Comparison of ENCODE assay signal across 10 cellular contexts in genomic region chr3:110343945-110344344, GRCh38.
DNase-seq lines count a peak whose midpoint lies in the region; ATAC-seq and TF ChIP-seq lines count a peak whose summit lies in the region.
"Had no signal": no experiment of that assay in that cellular context is flagged by ENCODE, and none has a peak within 500 bp of the region (broad histone marks: within the 10 kb centered on the region; RNA-seq: fewer than 3 reads in every experiment).

No MANE protein-coding gene starts in this region.

- intact Hi-C loops in left colon (cut with DNase I, micrococcal nuclease), result no loop called here

- H3K4me3 Mint-ChIP-seq in T-cell, result no peak overlapping the region
- no peak overlapping the region for H3K4me3 Mint-ChIP-seq in GM23338

- H3K9me2 ChIP-seq in GM23338 (ENCODE audit: insufficient read depth), result no peaks in the 10 kb centered on the region; the same call in 1 of the 2 replicates

- DNase-seq in myocyte (ENCODE audit: low read depth), result peak; percentile 19
- no peak for DNase-seq in T-cell
- DNase-seq in left colon, result no peak
- DNase-seq in GM23338 (ENCODE audit: low spot score), result no peak
- no peak for DNase-seq in LoVo (ENCODE audit: low spot score)

- no peak overlapping the region for H3K4me3 ChIP-seq in GM23338
- H3K4me3 ChIP-seq: coronary artery, skin epidermis had no signal

- H3K4me1 ChIP-seq in GM23338 (ENCODE audit: insufficient read depth), result no peaks in the 10 kb centered on the region

- POLR2A ChIA-PET in T-cell (lab: Charles Lee), result no interaction called here

- no peaks in the 10 kb centered on the region for H4K20me1 ChIP-seq in GM23338 (replicated peaks; ENCODE audit: insufficient read depth)

- H3K36me3 Mint-ChIP-seq in T-cell (no peaks in the 10 kb centered on the region), GM23338 (ENCODE audit: low read depth) (no peaks in the 10 kb centered on the region)

- no peak overlapping the region for H3K4me2 ChIP-seq in GM23338

- no peaks in the 10 kb centered on the region for H3K36me3 ChIP-seq in GM23338 (ENCODE audit: insufficient read depth)

- H3K27ac ChIP-seq in GM23338 (ENCODE audit: low read depth), result no peak overlapping the region
- H3K27ac ChIP-seq: coronary artery, skin epidermis had no signal

- no peak overlapping the region for H2AFZ ChIP-seq in GM23338

- no peaks in the 10 kb centered on the region for H3F3A ChIP-seq in GM23338 (replicated peaks; ENCODE audit: low read depth)

- no peaks in the 10 kb centered on the region for H3K79me2 ChIP-seq in GM23338 (replicated peaks; ENCODE audit: insufficient read depth)

- H3K27me3 ChIP-seq in GM23338 (ENCODE audit: insufficient read depth), result no peaks in the 10 kb centered on the region

- H3K9me3 Mint-ChIP-seq in T-cell (no peaks in the 10 kb centered on the region), GM23338 (peaks cover 2% of the 10 kb centered on the region; the same call in 1 of the 3 replicates)

- CTCF ChIA-PET in T-cell (lab: Charles Lee), result no interaction called here

- no peaks in the 10 kb centered on the region for H3K4me1 Mint-ChIP-seq in T-cell
- no peaks in the 10 kb centered on the region for H3K4me1 Mint-ChIP-seq in GM23338

- ATAC-seq in GM18907 (IDR thresholded peaks at IDR 0.05; ENCODE audit: unreplicated experiment), result peak; percentile 96
- ATAC-seq in HG02610 (IDR thresholded peaks at IDR 0.05; ENCODE audit: unreplicated experiment), result peak; percentile 85
- ATAC-seq in HG03571 (IDR thresholded peaks at IDR 0.05; ENCODE audit: unreplicated experiment), result peak; percentile 82
- ATAC-seq in T-cell (replicated peaks in 1 of 4), result no peak
- ATAC-seq in left colon, result no peak
- ATAC-seq in GM23338, result no peak

- no peak for TF ChIP-seq CTCF in GM23338 (conservative IDR thresholded peaks at IDR 0.05; ENCODE audit: low read depth in 2 of 2)

- no peak overlapping the region for H3K27ac Mint-ChIP-seq in T-cell
- H3K27ac Mint-ChIP-seq in GM23338, result no peak overlapping the region

- H3K27me3 Mint-ChIP-seq in T-cell (peaks cover 0 to 4% of the 10 kb centered on the region in 2 donors), GM23338 (ENCODE audit: insufficient read depth, low read depth, poor library complexity) (no peaks in the 10 kb centered on the region)

TF ChIP-seq in GM23338, 12 proteins besides CTCF, POLR2A, EP300 and RAD21:
- TF ChIP-seq ZNF331 (CRISPR knock-in tag; IDR thresholded peaks at IDR 0.05; ENCODE audit: low read depth) (no peak), REST (IDR thresholded peaks at IDR 0.05; ENCODE audit: unreplicated experiment) (no peak), EZH2phosphoT487 (IDR thresholded peaks at IDR 0.05; ENCODE audit: unreplicated experiment) (no peak), CREB1 (CRISPR knock-in tag; IDR thresholded peaks at IDR 0.05; ENCODE audit: low read depth) (no peak), ZNF114 (CRISPR knock-in tag; IDR thresholded peaks at IDR 0.05) (no peak), JUNB (IDR thresholded peaks at IDR 0.05; ENCODE audit: unreplicated experiment) (no peak), NANOG (IDR thresholded peaks at IDR 0.05; ENCODE audit: borderline replicate concordance) (no peak), ZNF462 (CRISPR knock-in tag; IDR thresholded peaks at IDR 0.05) (no peak), ETS1 (IDR thresholded peaks at IDR 0.05) (no peak), STAT1 (IDR thresholded peaks at IDR 0.05; ENCODE audit: unreplicated experiment) (no peak), EZH2 (IDR thresholded peaks at IDR 0.05; ENCODE audit: low read depth, unreplicated experiment) (no peak), POLR2AphosphoS5 (IDR thresholded peaks at IDR 0.05; ENCODE audit: low read depth) (no peak)

Comparison
In these comparisons a context has a peak if more than half of its experiments do, and no peak if none do; other contexts are left out.
1. ATAC-seq: peak in GM18907 (single experiment), HG02610 (single experiment) and HG03571 (single experiment); none in T-cell (0 of 4), left colon (single experiment) and GM23338 (single experiment).